Comparison of ENCODE assay signal across 18 cellular contexts in genomic region chr2:144707927-144708326, GRCh38.
DNase-seq lines count a peak whose midpoint lies in the region; ATAC-seq and TF ChIP-seq lines count a peak whose summit lies in the region.
"Had no signal": no experiment of that assay in that cellular context is flagged by ENCODE, and none has a peak within 500 bp of the region (broad histone marks: within the 10 kb centered on the region; RNA-seq: fewer than 3 reads in every experiment).

No MANE protein-coding gene starts in this region.

- intact Hi-C loops in dorsolateral prefrontal cortex (cut with DNase I) = loop anchor here (2.0 to 10.0 kb wide), 3 partner anchors 181 to 337 kb away; partner anchors contain the start of gene ZEB2 (in 1 of the 2)

- peak; percentile 66 for DNase-seq in COLO829 (ENCODE audit: low spot score)
- peak; percentile 75 for DNase-seq in MV-4-11 (lab: John Stamatoyannopoulos, UW)
- DNase-seq in dorsolateral prefrontal cortex = no peak
- DNase-seq in renal cortical epithelial cell (ENCODE audit: low read depth) = peak; percentile 88
- DNase-seq in T-helper 1 cell = no peak
- no peak for DNase-seq in activated CD4-positive, alpha-beta T cell treated with anti-CD3 and anti-CD28 coated beads, Interleukin-2, amount 50 U/mL, for 1 hour
- DNase-seq: CD8-positive, alpha-beta memory T cell; DND-41; natural killer cell; SK-N-SH; stimulated activated CD4-positive, alpha-beta T cell treated with anti-CD3 and anti-CD28 coated beads, Interleukin-4, amount 100 ng/mL, for 1 hour; T1000; uterus had no signal

- TF ChIP-seq CTCF in dorsolateral prefrontal cortex (IDR thresholded peaks at IDR 0.05 in 54 of 56, conservative IDR thresholded peaks at IDR 0.05 in 2 of 56; ENCODE audit: low read depth in 1 of 56, partially characterized antibody in 56 of 56) = no peak

- H3K27me3 ChIP-seq in dorsolateral prefrontal cortex = no peaks in the 10 kb centered on the region
- H3K27me3 ChIP-seq: uterus had no signal

- H3K27ac ChIP-seq in dorsolateral prefrontal cortex = peak overlapping the region in 30 of 59 donors; percentile 1 to 79 (median 35)
- H3K27ac ChIP-seq: parathyroid adenoma, uterus had no signal

- no peak for ATAC-seq in HG03025 (IDR thresholded peaks at IDR 0.05; ENCODE audit: low FRiP score, unreplicated experiment)
- ATAC-seq in HG02885 (IDR thresholded peaks at IDR 0.05; ENCODE audit: poor library complexity, unreplicated experiment) = no peak
- ATAC-seq: GM23338, natural killer cell, Panc1 had no signal

- peak overlapping the region in 25 of 59 donors; percentile 2 to 31 (median 15) for H3K4me3 ChIP-seq in dorsolateral prefrontal cortex
- H3K4me3 ChIP-seq: GM23338, uterus had no signal

Comparison
In these comparisons a context has a peak if more than half of its experiments do, and no peak if none do; other contexts are left out.
1. DNase-seq: peak in COLO829 (single experiment), MV-4-11 (single experiment) and renal cortical epithelial cell (single experiment); none in dorsolateral prefrontal cortex (0 of 10), T-helper 1 cell (0 of 5) and activated CD4-positive, alpha-beta T cell treated with anti-CD3 and anti-CD28 coated beads, Interleukin-2, amount 50 U/mL, for 1 hour (single experiment).